8 cellular contexts compared by ENCODE assay signal in the genomic region with DNA sequence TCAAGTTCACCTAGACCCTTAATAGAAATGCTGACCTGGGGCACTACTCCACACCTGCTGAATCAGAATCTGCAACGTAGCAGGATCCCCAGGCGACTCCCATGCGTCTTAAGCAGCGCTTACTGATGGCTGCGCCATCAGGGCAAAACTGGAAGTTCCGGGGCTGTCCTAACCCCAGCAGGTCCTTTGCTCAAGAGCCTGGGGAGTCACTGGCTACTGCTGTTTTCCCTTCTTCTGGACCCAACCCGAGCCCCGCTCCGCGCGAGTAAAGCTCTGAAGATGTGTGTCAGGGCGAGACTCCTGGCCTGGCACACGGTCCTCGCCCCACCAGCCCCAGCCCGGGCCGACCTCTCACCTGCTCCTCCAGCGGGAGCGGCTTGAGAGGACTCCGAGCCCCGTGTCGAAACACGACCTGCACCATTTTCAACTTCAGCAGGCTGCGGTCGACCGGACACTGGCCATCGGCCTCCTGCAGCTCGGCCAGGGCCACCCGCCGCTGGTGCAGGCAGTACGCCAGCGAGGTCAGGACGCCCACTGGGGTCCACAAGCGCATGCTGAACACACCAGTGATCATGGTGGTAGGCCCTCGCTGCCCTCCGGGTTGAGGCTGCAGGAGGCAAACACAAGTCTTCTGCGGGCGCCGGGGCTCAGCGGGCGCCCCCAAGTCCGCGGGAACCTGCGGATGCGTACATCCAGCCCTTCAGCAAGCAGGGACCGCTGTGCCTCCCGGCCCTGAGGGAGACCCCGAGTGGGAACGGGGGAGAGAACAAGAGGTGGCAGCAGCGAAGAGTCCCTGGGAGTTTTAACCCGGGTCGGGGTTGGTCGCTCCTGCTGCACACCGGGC.
DNase-seq lines count a peak whose midpoint lies in the region; ATAC-seq lines count a peak whose summit lies in the region.

No MANE protein-coding gene starts in this region.

- H3K36me3 Mint-ChIP-seq in memory B cell: no peaks in the 10 kb centered on the region

- DNase-seq in NOMO-1 (lab: John Stamatoyannopoulos, UW; ENCODE audit: unreplicated experiment in 2 of 2) (peak; percentile 13 to 46), NOMO-1 treated with dmso at 0.1 percent for 144 hours (lab: John Stamatoyannopoulos, UW; ENCODE audit: unreplicated experiment) (no peak), NCI-H2107 treated with DMSO at 0.1 percent for 48 hours (lab: John Stamatoyannopoulos, UW; ENCODE audit: unreplicated experiment) (peak; percentile 67), memory B cell (ENCODE audit: low spot score in 2 of 2) (peak; percentile 3 to 40)
- DNase-seq in activated CD4-positive, alpha-beta T cell treated with anti-CD3 and anti-CD28 coated beads, Interleukin-2, amount 50 U/mL, for 1 hour: peak; percentile 28
- DNase-seq in effector memory CD4-positive, alpha-beta T cell: peak in 2 of 3 donors; percentile 10 to 16
- DNase-seq in stimulated activated CD8-positive, alpha-beta memory T cell treated with anti-CD3 and anti-CD28 coated beads, Interleukin-15, amount 100 ng/mL, for 24 hours (ENCODE audit: low read depth): peak; percentile 7

- peak overlapping the region; percentile 84 for H3K4me3 ChIP-seq in effector memory CD4-positive, alpha-beta T cell (ENCODE audit: insufficient read depth, low read depth, low read length, poor library complexity, severe bottlenecking)

- H3K4me1 Mint-ChIP-seq in memory B cell: peaks cover 6% of the 10 kb centered on the region

- H3K9me3 ChIP-seq in effector memory CD4-positive, alpha-beta T cell (ENCODE audit: control insufficient read depth, low read length): no peaks in the 10 kb centered on the region

- ATAC-seq in HG02798 (IDR thresholded peaks at IDR 0.05; ENCODE audit: poor library complexity, unreplicated experiment): peak; percentile 40
- ATAC-seq in memory B cell (ENCODE audit: low read depth): peak; percentile 57

- H3K27me3 ChIP-seq in effector memory CD4-positive, alpha-beta T cell (replicated peaks; ENCODE audit: control insufficient read depth, insufficient read depth, low read length, poor library complexity, severe bottlenecking): no peaks in the 10 kb centered on the region

- H3K27ac ChIP-seq in effector memory CD4-positive, alpha-beta T cell (ENCODE audit: insufficient read depth, low read length, poor library complexity, severe bottlenecking): peak overlapping the region; percentile 65

- H3K27me3 Mint-ChIP-seq in memory B cell: peaks cover 6% of the 10 kb centered on the region

- H3K27ac Mint-ChIP-seq in memory B cell: peak overlapping the region; percentile 46

- no peaks in the 10 kb centered on the region for H3K9me3 Mint-ChIP-seq in memory B cell

- no peaks in the 10 kb centered on the region for H3K36me3 ChIP-seq in effector memory CD4-positive, alpha-beta T cell (ENCODE audit: control insufficient read depth, insufficient read depth, low read length)

- H3K4me3 Mint-ChIP-seq in memory B cell: peak overlapping the region; percentile 96

- peaks cover 15% of the 10 kb centered on the region for H3K4me1 ChIP-seq in effector memory CD4-positive, alpha-beta T cell (ENCODE audit: control insufficient read depth, insufficient read depth, low read length, poor library complexity, severe bottlenecking)
